In the genomic region with DNA sequence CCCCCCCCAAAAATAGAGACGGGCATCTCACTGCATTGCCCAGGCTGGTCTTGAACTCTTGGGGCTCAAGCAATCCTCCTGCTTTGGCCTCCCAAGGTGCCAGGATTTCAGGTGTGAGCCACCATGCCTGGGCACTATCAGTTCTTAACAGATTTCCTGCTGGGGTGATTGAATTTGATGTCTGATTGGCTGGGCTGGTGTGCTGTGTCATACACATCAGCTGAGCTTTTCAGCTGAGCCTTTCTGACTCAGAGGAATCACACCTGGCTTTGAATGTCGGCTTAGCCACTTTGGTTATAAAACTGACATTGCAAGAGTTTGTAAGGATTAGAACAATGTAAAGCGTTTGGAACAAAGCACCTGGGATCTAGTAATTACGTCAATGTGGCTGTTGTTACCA, we compare ENCODE assay signal across 21 cellular contexts. TPM values are rescaled to one million over a fixed set of nuclear protein-coding genes. Genes with fewer than 3 reads are reported as not detected.
DNase-seq lines count a peak whose midpoint lies in the region; ATAC-seq and TF ChIP-seq lines count a peak whose summit lies in the region.
"Had no signal": no experiment of that assay in that cellular context is flagged by ENCODE, and none has a peak within 500 bp of the region (broad histone marks: within the 10 kb centered on the region; RNA-seq: fewer than 3 reads in every experiment).

No MANE protein-coding gene starts in this region.

- CTCF ChIA-PET in MCF 10A (lab: Yijun Ruan, JAX) = no interaction called here

- TF ChIP-seq POLR2A in breast epithelium (IDR thresholded peaks at IDR 0.05) = no peak

- no peaks in the 10 kb centered on the region for H3K9me3 ChIP-seq in breast epithelium
- H3K9me3 ChIP-seq in endodermal cell (ENCODE audit: control insufficient read depth, low read length) = no peaks in the 10 kb centered on the region
- no peaks in the 10 kb centered on the region for H3K9me3 ChIP-seq in subcutaneous abdominal adipose tissue (ENCODE audit: control insufficient read depth in 5 of 5, low read length in 5 of 5)
- H3K9me3 ChIP-seq: A549 had no signal

- no peak overlapping the region for H3K27ac Mint-ChIP-seq in MCF 10A (ENCODE audit: low read depth, unreplicated experiment)
- H3K27ac Mint-ChIP-seq in endodermal cell = no peak overlapping the region
- H3K27ac Mint-ChIP-seq in activated T-helper 2 cell treated with anti-CD3 and anti-CD28 coated beads, Interferon-gamma antibody, Interleukin-2, Interleukin-4, amounts not matched to agents 10 μg/mL and 5 μg/mL and 100 μg/mL, durations not matched to agents 14 hours and 24 hours and 36 hours = no peak overlapping the region
- H3K27ac Mint-ChIP-seq: CD8-positive, alpha-beta T cell; H9 had no signal

- DNase-seq in breast epithelium (ENCODE audit: low spot score in 2 of 2) (no peak), MCF 10A (ENCODE audit: unreplicated experiment) (no peak), RKO (ENCODE audit: low spot score) (peak; percentile 18), endodermal cell (peak; percentile 50), HK-2 (ENCODE audit: unreplicated experiment) (no peak)
- no peak for DNase-seq in activated T-helper 2 cell treated with anti-CD3 and anti-CD28 coated beads, Interferon-gamma antibody, Interleukin-2, Interleukin-4, amounts not matched to agents 10 μg/mL and 5 μg/mL and 100 μg/mL, durations not matched to agents 14 hours and 24 hours and 36 hours (ENCODE audit: low spot score)
- DNase-seq: Calu3; CD8-positive, alpha-beta T cell; GF-D8; H9; IMR-90; Kasumi-1; NCI-H1092 treated with DMSO at 0.1 percent for 48 hours; NCI-H1694; NCI-H524; NCI-H82; OCI-M1; SHP77 treated with DMSO at 0.1 percent for 48 hours had no signal

- intact Hi-C loops in breast epithelium (cut with DNase I; ENCODE audit: low total_unique reads) = no loop called here
- intact Hi-C loops in MCF 10A (cut with micrococcal nuclease) = no loop called here
- intact Hi-C loops in activated T-helper 2 cell treated with anti-CD3 and anti-CD28 coated beads, Interferon-gamma antibody, Interleukin-2, Interleukin-4, amounts not matched to agents 10 μg/mL and 5 μg/mL and 100 μg/mL, durations not matched to agents 14 hours and 24 hours and 36 hours (cut with micrococcal nuclease) = no loop called here

- no peaks in the 10 kb centered on the region for H3K27me3 Mint-ChIP-seq in MCF 10A (ENCODE audit: insufficient read depth, unreplicated experiment)
- no peaks in the 10 kb centered on the region for H3K27me3 Mint-ChIP-seq in endodermal cell (ENCODE audit: insufficient read depth)
- no peaks in the 10 kb centered on the region for H3K27me3 Mint-ChIP-seq in activated T-helper 2 cell treated with anti-CD3 and anti-CD28 coated beads, Interferon-gamma antibody, Interleukin-2, Interleukin-4, amounts not matched to agents 10 μg/mL and 5 μg/mL and 100 μg/mL, durations not matched to agents 14 hours and 24 hours and 36 hours (ENCODE audit: low read depth)

- POLR2A ChIA-PET in MCF 10A (lab: Yijun Ruan, JAX) = no interaction called here

- H3K36me3 ChIP-seq in breast epithelium (no peaks in the 10 kb centered on the region), endodermal cell (ENCODE audit: control insufficient read depth, insufficient read depth, low read length) (peaks cover 79% of the 10 kb centered on the region), subcutaneous abdominal adipose tissue (ENCODE audit: control insufficient read depth in 5 of 5, insufficient read depth in 5 of 5, low read length in 5 of 5) (no peaks in the 10 kb centered on the region)

- H3K4me3 ChIP-seq in breast epithelium (no peak overlapping the region), endodermal cell (ENCODE audit: low read length) (no peak overlapping the region), subcutaneous abdominal adipose tissue (ENCODE audit: low read depth in 1 of 5, low read length in 5 of 5) (no peak overlapping the region)
- H3K4me3 ChIP-seq: A549 had no signal

- H3K27ac ChIP-seq in breast epithelium (peak overlapping the region; percentile 54 to 80), endodermal cell (ENCODE audit: low read depth, low read length) (no peak overlapping the region), subcutaneous abdominal adipose tissue (ENCODE audit: low read depth, low read length) (peak overlapping the region; percentile 73)
- H3K27ac ChIP-seq: A549 had no signal

- peaks cover 0 to 4% of the 10 kb centered on the region in 2 donors for H3K4me1 ChIP-seq in breast epithelium
- no peaks in the 10 kb centered on the region for H3K4me1 ChIP-seq in endodermal cell (ENCODE audit: control insufficient read depth, insufficient read depth, low read length)
- peaks cover 4 to 31% (median 23%) of the 10 kb centered on the region in 5 donors for H3K4me1 ChIP-seq in subcutaneous abdominal adipose tissue (ENCODE audit: control insufficient read depth in 5 of 5, insufficient read depth in 5 of 5, low read length in 5 of 5)
- H3K4me1 ChIP-seq: A549 had no signal

- H3K9ac ChIP-seq in endodermal cell (ENCODE audit: extremely low read depth, low read length, poor library complexity, severe bottlenecking) (no peak overlapping the region), subcutaneous abdominal adipose tissue (ENCODE audit: low read length in 5 of 5) (no peak overlapping the region)

- BruUV-seq in MCF 10A (replicated peaks; lab: Mats Ljungman, UMichigan) = no TSS peak

- no peak for ATAC-seq in HG03108 (IDR thresholded peaks at IDR 0.05; ENCODE audit: unreplicated experiment)
- ATAC-seq: A549; CD8-positive, alpha-beta T cell had no signal

- WGBS in endodermal cell (ENCODE audit: insufficient coverage in 1 of 2, insufficient read length in 1 of 2), 2 experiments = 93 to 95% methylated on average over 3 to 4 of the region's 4 CpGs

- H3K36me3 Mint-ChIP-seq in MCF 10A (ENCODE audit: insufficient read depth, unreplicated experiment) (peaks cover 19% of the 10 kb centered on the region), endodermal cell (ENCODE audit: low read depth) (peaks cover 66% of the 10 kb centered on the region)
- peaks cover 80% of the 10 kb centered on the region for H3K36me3 Mint-ChIP-seq in activated T-helper 2 cell treated with anti-CD3 and anti-CD28 coated beads, Interferon-gamma antibody, Interleukin-2, Interleukin-4, amounts not matched to agents 10 μg/mL and 5 μg/mL and 100 μg/mL, durations not matched to agents 14 hours and 24 hours and 36 hours (ENCODE audit: low read depth)
- H3K36me3 Mint-ChIP-seq: CD8-positive, alpha-beta T cell had no signal

- H3K4me1 Mint-ChIP-seq in MCF 10A (ENCODE audit: insufficient read depth, unreplicated experiment) (no peaks in the 10 kb centered on the region), endodermal cell (no peaks in the 10 kb centered on the region)
- H3K4me1 Mint-ChIP-seq in activated T-helper 2 cell treated with anti-CD3 and anti-CD28 coated beads, Interferon-gamma antibody, Interleukin-2, Interleukin-4, amounts not matched to agents 10 μg/mL and 5 μg/mL and 100 μg/mL, durations not matched to agents 14 hours and 24 hours and 36 hours (ENCODE audit: low read depth) = peaks cover 18% of the 10 kb centered on the region
- H3K4me1 Mint-ChIP-seq: H9 had no signal

- TF ChIP-seq CTCF in breast epithelium (IDR thresholded peaks at IDR 0.05) = no peak
- no peak for TF ChIP-seq CTCF in MCF 10A (IDR thresholded peaks at IDR 0.05; ENCODE audit: unreplicated experiment)
- TF ChIP-seq CTCF in endodermal cell (conservative IDR thresholded peaks at IDR 0.05) = no peak

- H3K9me3 Mint-ChIP-seq in MCF 10A (ENCODE audit: unreplicated experiment) (no peaks in the 10 kb centered on the region), endodermal cell (no peaks in the 10 kb centered on the region)
- no peaks in the 10 kb centered on the region for H3K9me3 Mint-ChIP-seq in activated T-helper 2 cell treated with anti-CD3 and anti-CD28 coated beads, Interferon-gamma antibody, Interleukin-2, Interleukin-4, amounts not matched to agents 10 μg/mL and 5 μg/mL and 100 μg/mL, durations not matched to agents 14 hours and 24 hours and 36 hours
- H3K9me3 Mint-ChIP-seq: CD8-positive, alpha-beta T cell; H9 had no signal

- H3K4me3 Mint-ChIP-seq in MCF 10A (ENCODE audit: unreplicated experiment) = no peak overlapping the region
- H3K4me3 Mint-ChIP-seq in endodermal cell = no peak overlapping the region
- no peak overlapping the region for H3K4me3 Mint-ChIP-seq in activated T-helper 2 cell treated with anti-CD3 and anti-CD28 coated beads, Interferon-gamma antibody, Interleukin-2, Interleukin-4, amounts not matched to agents 10 μg/mL and 5 μg/mL and 100 μg/mL, durations not matched to agents 14 hours and 24 hours and 36 hours (ENCODE audit: low read depth)
- H3K4me3 Mint-ChIP-seq: CD8-positive, alpha-beta T cell; H9 had no signal

- H3K27me3 ChIP-seq in breast epithelium = no peaks in the 10 kb centered on the region
- no peaks in the 10 kb centered on the region for H3K27me3 ChIP-seq in endodermal cell (ENCODE audit: control insufficient read depth, insufficient read depth, low read length, poor library complexity, severe bottlenecking)
- H3K27me3 ChIP-seq in subcutaneous abdominal adipose tissue (ENCODE audit: control insufficient read depth in 5 of 5, insufficient read depth in 4 of 5, low read length in 5 of 5) = no peaks in the 10 kb centered on the region

RNA-seq across cellular contexts. Expression of a gene that starts 18.9 kb away (rescaled TPM):
- total RNA-seq in breast epithelium (1 to 10 TPM in 1 of 3 donors, under 1 TPM in 2; 0.44 to 2.6 (median 0.66) TPM), MCF 10A (2022) (10.7 and 11.5 TPM in 2 replicates), endodermal cell (10 to 100 TPM; 35.0 to 49.5 TPM)
- 52.9 TPM for polyA plus RNA-seq in endodermal cell (2013, experiment 1 of 2)
- 58.8 TPM for polyA plus RNA-seq in endodermal cell (2013, experiment 2 of 2)
- 62.1 and 63.3 TPM in 2 replicates for total RNA-seq in activated T-helper 2 cell treated with anti-CD3 and anti-CD28 coated beads, Interferon-gamma antibody, Interleukin-2, Interleukin-4, amounts not matched to agents 10 μg/mL and 5 μg/mL and 100 μg/mL, durations not matched to agents 14 hours and 24 hours and 36 hours

RNA-seq across cellular contexts. Expression of a gene that starts 29.4 kb away (rescaled TPM):
- total RNA-seq in breast epithelium (10 to 100 TPM in 1 of 3 donors, 1 to 10 TPM in 1, under 1 TPM in 1; 0.64 to 11.1 (median 6.9) TPM), MCF 10A (2022) (not detected in 2 replicates), endodermal cell (1 to 10 TPM; 6.8 to 8.0 TPM)
- 6.1 TPM for polyA plus RNA-seq in endodermal cell (2013, experiment 1 of 2)
- 6.0 TPM for polyA plus RNA-seq in endodermal cell (2013, experiment 2 of 2)
- total RNA-seq in activated T-helper 2 cell treated with anti-CD3 and anti-CD28 coated beads, Interferon-gamma antibody, Interleukin-2, Interleukin-4, amounts not matched to agents 10 μg/mL and 5 μg/mL and 100 μg/mL, durations not matched to agents 14 hours and 24 hours and 36 hours = 44.8 and 45.0 TPM in 2 replicates
- polyA plus RNA-seq: A549 had no signal

RNA-seq across cellular contexts. Expression of a gene that starts 49.1 kb away (rescaled TPM):
- total RNA-seq in breast epithelium = 100 to 1,000 TPM in 2 of 3 donors, 10 to 100 TPM in 1; 99.4 to 111 (median 109) TPM
- total RNA-seq in MCF 10A (2022) = 115 and 116 TPM in 2 replicates
- 100 to 1,000 TPM; 190 to 211 TPM for total RNA-seq in endodermal cell
- polyA plus RNA-seq in endodermal cell (2013, experiment 1 of 2) = 171 TPM
- 169 TPM for polyA plus RNA-seq in endodermal cell (2013, experiment 2 of 2)
- total RNA-seq in activated T-helper 2 cell treated with anti-CD3 and anti-CD28 coated beads, Interferon-gamma antibody, Interleukin-2, Interleukin-4, amounts not matched to agents 10 μg/mL and 5 μg/mL and 100 μg/mL, durations not matched to agents 14 hours and 24 hours and 36 hours = 191 TPM in 2 replicates

Comparison
In these comparisons a context has a peak if more than half of its experiments do, and no peak if none do; other contexts are left out.
1. DNase-seq: peak in RKO (single experiment) and endodermal cell (single experiment); none in breast epithelium (0 of 2), MCF 10A (single experiment), activated T-helper 2 cell treated with anti-CD3 and anti-CD28 coated beads, Interferon-gamma antibody, Interleukin-2, Interleukin-4, amounts not matched to agents 10 μg/mL and 5 μg/mL and 100 μg/mL, durations not matched to agents 14 hours and 24 hours and 36 hours (single experiment) and HK-2 (single experiment).